ENCODE assay signal across 3 cellular contexts in genomic region chr3:171803044-171803443, GRCh38.
TF ChIP-seq lines count a peak whose summit lies in the region.

No MANE protein-coding gene starts in this region.

TF ChIP-seq in A549, 52 proteins besides CTCF, POLR2A, EP300 and RAD21:
- TF ChIP-seq NFE2L2 (conservative IDR thresholded peaks at IDR 0.05; ENCODE audit: low read length) (no peak), ELK1 (IDR thresholded peaks at IDR 0.05; ENCODE audit: low read depth, low read length) (no peak), USF2 (IDR thresholded peaks at IDR 0.05) (no peak), NPAS2 (CRISPR knock-in tag; IDR thresholded peaks at IDR 0.05; ENCODE audit: borderline replicate concordance) (no peak), NR3C1 (IDR thresholded peaks at IDR 0.05) (no peak), BCL3 (IDR thresholded peaks at IDR 0.05) (no peak)

TF ChIP-seq in K562, 482 proteins besides CTCF, POLR2A, EP300 and RAD21:
- TF ChIP-seq CEBPG (CRISPR knock-in tag; IDR thresholded peaks at IDR 0.05) (no peak), CEBPG (tag; conservative IDR thresholded peaks at IDR 0.05 in 1 of 2, IDR thresholded peaks at IDR 0.05 in 1 of 2) (0 out of 4 replicates have a peak, but pooled peaks of 1 of the 2 experiments have one; percentile 17), ZNF224 (CRISPR knock-in tag; IDR thresholded peaks at IDR 0.05) (no peak), RBM34 (IDR thresholded peaks at IDR 0.05; ENCODE audit: borderline replicate concordance, insufficient read depth, low read length) (no peak), ZNF592 (IDR thresholded peaks at IDR 0.05) (0 out of 2 replicates have a peak, but pooled peaks have one; percentile 28), CEBPB (tag; IDR thresholded peaks at IDR 0.05) (peak; percentile 70), CBX5 (IDR thresholded peaks at IDR 0.05; ENCODE audit: borderline replicate concordance, low read depth) (no peak), JUND (IDR thresholded peaks at IDR 0.05; ENCODE audit: borderline replicate concordance, low read depth, low read length) (no peak), JUND (tag; IDR thresholded peaks at IDR 0.05; ENCODE audit: borderline replicate concordance, low read depth, low read length) (no peak), IFI16 (CRISPR knock-in tag; IDR thresholded peaks at IDR 0.05) (no peak), ZNF12 (CRISPR knock-in tag; IDR thresholded peaks at IDR 0.05) (no peak), KLF10 (CRISPR knock-in tag; IDR thresholded peaks at IDR 0.05) (no peak)

TF ChIP-seq in SK-N-SH, 30 proteins besides CTCF, POLR2A, EP300 and RAD21:
- TF ChIP-seq NFIC (IDR thresholded peaks at IDR 0.05; ENCODE audit: borderline replicate concordance) (no peak), FOSL2 (IDR thresholded peaks at IDR 0.05; ENCODE audit: borderline replicate concordance, low read depth) (no peak), SMC3 (IDR thresholded peaks at IDR 0.05; ENCODE audit: low read depth, low read length) (no peak), TAF1 (IDR thresholded peaks at IDR 0.05; ENCODE audit: borderline replicate concordance, low read depth, low read length) (no peak), TEAD4 (IDR thresholded peaks at IDR 0.05; ENCODE audit: borderline replicate concordance, insufficient read depth) (no peak), FOXJ3 (CRISPR knock-in tag; IDR thresholded peaks at IDR 0.05) (no peak), ZBTB33 (IDR thresholded peaks at IDR 0.05; ENCODE audit: borderline replicate concordance, low read depth) (no peak), ELF1 (IDR thresholded peaks at IDR 0.05) (no peak), REST (IDR thresholded peaks at IDR 0.05; ENCODE audit: low read depth, low read length) (no peak), USF2 (IDR thresholded peaks at IDR 0.05; ENCODE audit: borderline replicate concordance, low read depth, low read length) (no peak), RXRA (IDR thresholded peaks at IDR 0.05; ENCODE audit: borderline replicate concordance, low read depth) (no peak), POLR2AphosphoS5 (IDR thresholded peaks at IDR 0.05; ENCODE audit: low read depth, low read length) (no peak), NRF1 (IDR thresholded peaks at IDR 0.05; ENCODE audit: low read depth, low read length) (no peak), IRF3 (IDR thresholded peaks at IDR 0.05; ENCODE audit: low read depth, low read length) (no peak), CHD2 (IDR thresholded peaks at IDR 0.05; ENCODE audit: low read length, partially characterized antibody) (no peak)
